8 cellular contexts compared by ENCODE assay signal in genomic region chr5:10251409-10251808, GRCh38.
DNase-seq lines count a peak whose midpoint lies in the region; ATAC-seq and TF ChIP-seq lines count a peak whose summit lies in the region.

No MANE protein-coding gene starts in this region.

- H3K27ac ChIP-seq in WERI-Rb-1, result no peak overlapping the region
- peak overlapping the region; percentile 94 for H3K27ac ChIP-seq in subcutaneous abdominal adipose tissue (ENCODE audit: low read depth, low read length)

- H3K9me3 ChIP-seq in WERI-Rb-1 (ENCODE audit: severe bottlenecking) (no peaks in the 10 kb centered on the region), subcutaneous abdominal adipose tissue (ENCODE audit: control insufficient read depth in 5 of 5, low read length in 5 of 5) (no peaks in the 10 kb centered on the region)

- peaks cover 34% of the 10 kb centered on the region for H3K36me3 Mint-ChIP-seq in T-helper 1 cell treated with Interleukin-12 subunit alpha and Interleukin-12 subunit beta and Interleukin-4 antibody, amounts not matched to agents 30 μg/mL and 1 μg/mL, for 36 hours (ENCODE audit: low read depth)

- DNase-seq in T-helper 1 cell (no peak), WERI-Rb-1 (no peak), NCI-H1436 treated with DMSO at 0.1 percent for 48 hours (lab: John Stamatoyannopoulos, UW) (no peak), HCEC 1CT (no peak)

- H3K27ac Mint-ChIP-seq in T-helper 1 cell treated with Interleukin-12 subunit alpha and Interleukin-12 subunit beta and Interleukin-4 antibody, amounts not matched to agents 30 μg/mL and 1 μg/mL, for 36 hours, result peak overlapping the region; percentile 89

- H3K4me1 ChIP-seq in subcutaneous abdominal adipose tissue (ENCODE audit: control insufficient read depth in 5 of 5, insufficient read depth in 5 of 5, low read length in 5 of 5), result peaks cover 7 to 44% (median 34%) of the 10 kb centered on the region in 5 donors

- H3K4me1 Mint-ChIP-seq in T-helper 1 cell treated with Interleukin-12 subunit alpha and Interleukin-12 subunit beta and Interleukin-4 antibody, amounts not matched to agents 30 μg/mL and 1 μg/mL, for 36 hours (ENCODE audit: low read depth), result peaks cover 40% of the 10 kb centered on the region

- no peaks in the 10 kb centered on the region for H3K27me3 ChIP-seq in WERI-Rb-1 (ENCODE audit: insufficient read depth, low read depth, severe bottlenecking)
- H3K27me3 ChIP-seq in subcutaneous abdominal adipose tissue (ENCODE audit: control insufficient read depth in 5 of 5, insufficient read depth in 4 of 5, low read length in 5 of 5), result no peaks in the 10 kb centered on the region

- TF ChIP-seq CTCF in WERI-Rb-1 (IDR thresholded peaks at IDR 0.05; ENCODE audit: low read depth, low read length), result no peak

- peaks cover 4% of the 10 kb centered on the region for H3K27me3 Mint-ChIP-seq in T-helper 1 cell treated with Interleukin-12 subunit alpha and Interleukin-12 subunit beta and Interleukin-4 antibody, amounts not matched to agents 30 μg/mL and 1 μg/mL, for 36 hours (ENCODE audit: low read depth)

- H3K36me3 ChIP-seq in WERI-Rb-1 (peaks cover 56% of the 10 kb centered on the region), subcutaneous abdominal adipose tissue (ENCODE audit: control insufficient read depth in 5 of 5, insufficient read depth in 5 of 5, low read length in 5 of 5) (peaks cover 15 to 24% (median 21%) of the 10 kb centered on the region in 5 donors)

- no peak for ATAC-seq in HG02571 (IDR thresholded peaks at IDR 0.05; ENCODE audit: unreplicated experiment)

- peak overlapping the region; percentile 98 for H3K4me3 Mint-ChIP-seq in T-helper 1 cell treated with Interleukin-12 subunit alpha and Interleukin-12 subunit beta and Interleukin-4 antibody, amounts not matched to agents 30 μg/mL and 1 μg/mL, for 36 hours

- H3K9ac ChIP-seq in subcutaneous abdominal adipose tissue (ENCODE audit: low read length in 5 of 5), result peak overlapping the region in 4 of 5 donors; percentile 96 to 99 (median 97)

- H3K9me3 Mint-ChIP-seq in T-helper 1 cell treated with Interleukin-12 subunit alpha and Interleukin-12 subunit beta and Interleukin-4 antibody, amounts not matched to agents 30 μg/mL and 1 μg/mL, for 36 hours, result no peaks in the 10 kb centered on the region

- peak overlapping the region; percentile 94 for H3K4me3 ChIP-seq in WERI-Rb-1 (ENCODE audit: low read depth, low read length)
- peak overlapping the region; percentile 97 for H3K4me3 ChIP-seq in iPS-11a (ENCODE audit: low read depth, low read length)
- peak overlapping the region; percentile 90 to 98 (median 95) for H3K4me3 ChIP-seq in subcutaneous abdominal adipose tissue (ENCODE audit: low read depth in 1 of 5, low read length in 5 of 5)
